Comparison of ENCODE assay signal across 26 cellular contexts in the genomic region with DNA sequence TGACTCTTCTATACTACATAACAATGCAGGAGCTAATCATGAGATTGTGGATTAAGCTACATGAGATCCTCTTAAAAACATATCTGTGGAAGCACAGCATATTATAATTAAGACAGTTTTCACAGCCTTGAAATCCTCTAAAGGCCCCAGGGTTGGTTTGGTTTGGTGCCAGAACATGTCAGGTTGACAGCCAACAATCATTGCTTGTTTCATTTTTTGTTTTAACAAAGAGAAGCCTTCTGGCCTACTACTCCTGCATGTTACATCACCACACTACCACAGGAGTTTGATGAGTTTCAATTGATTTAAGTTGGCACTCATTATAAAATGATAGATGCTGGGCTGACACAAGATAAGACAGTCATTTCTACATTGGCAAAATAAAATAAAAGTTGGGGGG.
DNase-seq lines count a peak whose midpoint lies in the region; ATAC-seq and TF ChIP-seq lines count a peak whose summit lies in the region.
"Had no signal": no experiment of that assay in that cellular context is flagged by ENCODE, and none has a peak within 500 bp of the region (broad histone marks: within the 10 kb centered on the region; RNA-seq: fewer than 3 reads in every experiment).

No MANE protein-coding gene starts in this region.

- DNase-seq in NCI-H82 (lab: John Stamatoyannopoulos, UW) = peak; percentile 32
- no peak for DNase-seq in NCI-H82 treated with DMSO at 0.1 percent for 48 hours (lab: John Stamatoyannopoulos, UW; ENCODE audit: unreplicated experiment)
- peak; percentile 69 for DNase-seq in NCI-H2227 treated with DMSO at 0.1 percent for 48 hours (lab: John Stamatoyannopoulos, UW)
- peak; percentile 18 for DNase-seq in iris pigment epithelial cell (ENCODE audit: low read depth)
- DNase-seq in progenitor cell of endocrine pancreas (ENCODE audit: low spot score, unreplicated experiment) = no peak
- DNase-seq in NCI-H748 treated with DMSO at 0.1 percent for 48 hours (lab: John Stamatoyannopoulos, UW) = no peak
- DNase-seq: activated CD4-positive, alpha-beta T cell treated with anti-CD3 and anti-CD28 coated beads for 4 hours; activated effector memory CD4-positive, alpha-beta T cell treated with Interleukin-2 at 50 U/mL for 16 hours; activated T-cell treated with anti-CD3 and anti-CD28 coated beads for 4 hours; Caco-2; cortex of kidney; esophagus squamous epithelium; left colon; NCI-H1092 treated with DMSO at 0.1 percent for 48 hours; PC-9; right lobe of liver; SHP77; stimulated activated CD4-positive, alpha-beta T cell treated with anti-CD3 and anti-CD28 coated beads, Interleukin-12 subunit alpha, Interleukin-12 subunit beta, amount 100 ng/mL, for 4 hours; stimulated activated CD4-positive, alpha-beta T cell treated with anti-CD3 and anti-CD28 coated beads, Interleukin-4, amount 100 ng/mL, for 24 hours; upper lobe of right lung had no signal

- peaks cover 5% of the 10 kb centered on the region for H3K4me1 Mint-ChIP-seq in progenitor cell of endocrine pancreas (ENCODE audit: low read depth)
- H3K4me1 Mint-ChIP-seq: IgD-negative memory B cell; neural crest cell; stimulated activated memory B cell treated with anti-CD40 and anti-IgM and Interleukin-4, amounts not matched to agents 10 μg/mL and 1 μg/mL and 100 μg/mL, for 72 hours had no signal

- no peaks in the 10 kb centered on the region for H3K9me3 Mint-ChIP-seq in progenitor cell of endocrine pancreas (ENCODE audit: low read depth)
- H3K9me3 Mint-ChIP-seq: IgD-negative memory B cell; neural crest cell; stimulated activated memory B cell treated with anti-CD40 and anti-IgM and Interleukin-4, amounts not matched to agents 10 μg/mL and 1 μg/mL and 100 μg/mL, for 72 hours had no signal

- no peaks in the 10 kb centered on the region for H3K27me3 Mint-ChIP-seq in progenitor cell of endocrine pancreas
- H3K27me3 Mint-ChIP-seq: activated naive CD8-positive, alpha-beta T cell; IgD-negative memory B cell; stimulated activated memory B cell treated with anti-CD40 and anti-IgM and Interleukin-4, amounts not matched to agents 10 μg/mL and 1 μg/mL and 100 μg/mL, for 72 hours had no signal

- TF ChIP-seq CTCF in progenitor cell of endocrine pancreas (IDR thresholded peaks at IDR 0.05; ENCODE audit: unreplicated experiment) = no peak

- no peaks in the 10 kb centered on the region for H3K36me3 Mint-ChIP-seq in progenitor cell of endocrine pancreas (ENCODE audit: insufficient read depth)
- H3K36me3 Mint-ChIP-seq: activated naive CD8-positive, alpha-beta T cell; IgD-negative memory B cell; stimulated activated memory B cell treated with anti-CD40 and anti-IgM and Interleukin-4, amounts not matched to agents 10 μg/mL and 1 μg/mL and 100 μg/mL, for 72 hours had no signal

- no peak overlapping the region for H3K27ac Mint-ChIP-seq in progenitor cell of endocrine pancreas
- H3K27ac Mint-ChIP-seq: activated naive CD8-positive, alpha-beta T cell; IgD-negative memory B cell; stimulated activated memory B cell treated with anti-CD40 and anti-IgM and Interleukin-4, amounts not matched to agents 10 μg/mL and 1 μg/mL and 100 μg/mL, for 72 hours had no signal

- peak; percentile 75 for ATAC-seq in GM18502 (IDR thresholded peaks at IDR 0.05; ENCODE audit: poor library complexity, unreplicated experiment)
- ATAC-seq in GM21786 (IDR thresholded peaks at IDR 0.05; ENCODE audit: unreplicated experiment) = no peak
- ATAC-seq: left colon; right lobe of liver; stimulated activated memory B cell treated with anti-CD40 and anti-IgM and Interleukin-4, amounts not matched to agents 10 μg/mL and 1 μg/mL and 100 μg/mL, for 72 hours; upper lobe of right lung had no signal

- H3K4me3 Mint-ChIP-seq in progenitor cell of endocrine pancreas (ENCODE audit: low read depth) = no peak overlapping the region
- H3K4me3 Mint-ChIP-seq: activated naive CD8-positive, alpha-beta T cell; IgD-negative memory B cell; neural crest cell; stimulated activated memory B cell treated with anti-CD40 and anti-IgM and Interleukin-4, amounts not matched to agents 10 μg/mL and 1 μg/mL and 100 μg/mL, for 72 hours had no signal

Comparison
In these comparisons a context has a peak if more than half of its experiments do, and no peak if none do; other contexts are left out.
1. DNase-seq: peak in NCI-H82 (single experiment), NCI-H2227 treated with DMSO at 0.1 percent for 48 hours (single experiment) and iris pigment epithelial cell (single experiment); none in NCI-H82 treated with DMSO at 0.1 percent for 48 hours (single experiment), progenitor cell of endocrine pancreas (single experiment) and NCI-H748 treated with DMSO at 0.1 percent for 48 hours (single experiment).